In genomic region chr10:73364964-73365363, GRCh38 we compare ENCODE assay signal across 26 cellular contexts.
"Had no signal": no experiment of that assay in that cellular context is flagged by ENCODE, and none has a peak within 500 bp of the region (broad histone marks: within the 10 kb centered on the region; RNA-seq: fewer than 3 reads in every experiment).

No MANE protein-coding gene starts in this region.

- H3K27ac ChIP-seq: coronary artery, dorsolateral prefrontal cortex, epithelial cell of prostate, esophagus squamous epithelium, gastrocnemius medialis, heart right ventricle, left lung, lower lobe of right lung had no signal

- ATAC-seq: esophagus mucosa, gastrocnemius medialis, heart right ventricle, left cardiac atrium, left lung, left ventricle myocardium superior, lower lobe of right lung, mucosa of descending colon had no signal

- H3K4me1 ChIP-seq: esophagus squamous epithelium, gastrocnemius medialis, heart right ventricle, left lung, lower lobe of right lung had no signal

- H3K4me3 ChIP-seq: coronary artery, dorsolateral prefrontal cortex, esophagus squamous epithelium, gastrocnemius medialis, heart right ventricle, left lung, lower lobe of right lung, mucosa of descending colon had no signal

- FAIRE-seq: colon, islet of Langerhans, keratinocyte had no signal

- H3K27ac Mint-ChIP-seq: mesothelial cell of epicardium had no signal

- DNase-seq: dermis blood vessel endothelial cell; dorsolateral prefrontal cortex; effector CD4-positive, alpha-beta T cell; effector memory CD4-positive, alpha-beta T cell; erythroblast; esophagus squamous epithelium; foreskin fibroblast; foreskin melanocyte; gastrocnemius medialis; glutamatergic neuron; head of caudate nucleus; heart right ventricle; hippocampal formation; left cardiac atrium; left lung; left ventricle myocardium superior; lower lobe of right lung; mesenchymal stem cell; mucosa of descending colon had no signal

- H3K4me3 Mint-ChIP-seq: mesothelial cell of epicardium had no signal

- H3K27me3 ChIP-seq: dorsolateral prefrontal cortex, esophagus squamous epithelium, gastrocnemius medialis, heart right ventricle, left lung had no signal

- H3K9me3 ChIP-seq: esophagus squamous epithelium, gastrocnemius medialis, left lung, lower lobe of right lung, mucosa of descending colon had no signal

- H3K4me1 Mint-ChIP-seq: mesothelial cell of epicardium had no signal
